8 cellular contexts compared by ENCODE assay signal in genomic region chr13:102591988-102592781, GRCh38. TPM values are rescaled to one million over a fixed set of nuclear protein-coding genes. Genes with fewer than 3 reads are reported as not detected.
A peak's percentile ranks its signal among the peaks of the same experiment; 100 is the strongest.
DNase-seq lines count a peak whose midpoint lies in the region; ATAC-seq and TF ChIP-seq lines count a peak whose summit lies in the region.

No MANE protein-coding gene starts in this region.

- 1% methylated on average over 36 of the region's 36 CpGs for WGBS in aorta, 2 donors

- H3K9ac ChIP-seq in rectal smooth muscle tissue (ENCODE audit: low read length) = no peak overlapping the region

- H3K27ac ChIP-seq in angular gyrus (ENCODE audit: low read depth, low read length) (peak overlapping the region; percentile 86), rectal smooth muscle tissue (ENCODE audit: low read depth, low read length) (peak overlapping the region; percentile 54), aorta (ENCODE audit: low read depth in 1 of 2, low read length in 2 of 2) (peak overlapping the region; percentile 3 to 25)

- ATAC-seq in aorta (ENCODE audit: low FRiP score) = peak; percentile 54

- peak; percentile 79 for TF ChIP-seq CTCF in GM10266 (IDR thresholded peaks at IDR 0.05; ENCODE audit: control insufficient read depth, insufficient read depth, low read depth, missing control alignments)

- intact Hi-C loops in aorta (cut with DNase I) = loop anchor here in 1 of 2 donors (10.0 kb wide), 1 partner anchor 183 kb away; the partner anchor contains the start of gene TEX30

- POLR2A ChIA-PET in HEK293T (lab: Yijun Ruan, JAX) = interaction anchor here (0.7 to 1.1 kb wide), 5 partner anchors 60 to 254 kb away, joined by 3 read pairs; partner anchors contain the start of gene ERCC5

- DNase-seq in GM10266 (ENCODE audit: extremely low spot score) = peak; percentile 58
- DNase-seq in HEK293T (ENCODE audit: extremely low spot score) = peak; percentile 23
- DNase-seq in NAMALWA (ENCODE audit: low spot score) = peak; percentile 93
- DNase-seq in T-helper 1 cell = peak; percentile 33 to 83 (median 57)
- DNase-seq in hepatic stellate cell (ENCODE audit: low spot score) = peak; percentile 48
- peak; percentile 89 to 90 for DNase-seq in aorta

- H3K4me1 ChIP-seq in rectal smooth muscle tissue (ENCODE audit: control insufficient read depth, insufficient read depth, low read length) = no peaks in the 10 kb centered on the region
- H3K4me1 ChIP-seq in aorta (ENCODE audit: control insufficient read depth in 1 of 2, insufficient read depth in 2 of 2, low read length in 2 of 2) = no peaks in the 10 kb centered on the region

- H3K36me3 ChIP-seq in rectal smooth muscle tissue (ENCODE audit: control insufficient read depth, insufficient read depth, low read length) (no peaks in the 10 kb centered on the region), aorta (ENCODE audit: control insufficient read depth in 1 of 2, insufficient read depth in 2 of 2, low read length in 1 of 2) (no peaks in the 10 kb centered on the region)

- no peaks in the 10 kb centered on the region for H3K9me3 ChIP-seq in aorta (ENCODE audit: control insufficient read depth, low read length)

- CTCF ChIA-PET in HEK293T (lab: Yijun Ruan, JAX) = interaction anchor here (0.6 to 2.5 kb wide), 7 partner anchors 10 to 254 kb away, joined by 3 to 8 read pairs (median 5); no protein-coding TSS in a partner anchor

- peak overlapping the region; percentile 73 for H3K4me3 ChIP-seq in rectal smooth muscle tissue (ENCODE audit: low read length)
- H3K4me3 ChIP-seq in aorta (ENCODE audit: low read length in 2 of 2) = peak overlapping the region; percentile 23 to 33

- H3K27me3 ChIP-seq in rectal smooth muscle tissue (ENCODE audit: control insufficient read depth, insufficient read depth, low read length) (no peaks in the 10 kb centered on the region), aorta (ENCODE audit: control insufficient read depth in 1 of 2, insufficient read depth in 2 of 2, low read length in 1 of 2) (no peaks in the 10 kb centered on the region)

TF ChIP-seq in HEK293T, 16 proteins besides CTCF, POLR2A, EP300 and RAD21:
- TF ChIP-seq ZNF384 (IDR thresholded peaks at IDR 0.05) = no peak
- TF ChIP-seq SP1 (IDR thresholded peaks at IDR 0.05) = no peak
- peak; percentile 26; the same call in 1 of the 2 replicates for TF ChIP-seq L3MBTL2 (conservative IDR thresholded peaks at IDR 0.05)
- no peak for TF ChIP-seq FOXA1 (IDR thresholded peaks at IDR 0.05)
- TF ChIP-seq ARNT (IDR thresholded peaks at IDR 0.05) = no peak
- TF ChIP-seq NFRKB (IDR thresholded peaks at IDR 0.05) = no peak
- TF ChIP-seq, protein P1, sequence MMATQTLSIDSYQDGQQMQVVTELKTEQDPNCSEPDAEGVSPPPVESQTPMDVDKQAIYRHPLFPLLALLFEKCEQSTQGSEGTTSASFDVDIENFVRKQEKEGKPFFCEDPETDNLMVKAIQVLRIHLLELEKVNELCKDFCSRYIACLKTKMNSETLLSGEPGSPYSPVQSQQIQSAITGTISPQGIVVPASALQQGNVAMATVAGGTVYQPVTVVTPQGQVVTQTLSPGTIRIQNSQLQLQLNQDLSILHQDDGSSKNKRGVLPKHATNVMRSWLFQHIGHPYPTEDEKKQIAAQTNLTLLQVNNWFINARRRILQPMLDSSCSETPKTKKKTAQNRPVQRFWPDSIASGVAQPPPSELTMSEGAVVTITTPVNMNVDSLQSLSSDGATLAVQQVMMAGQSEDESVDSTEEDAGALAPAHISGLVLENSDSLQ (IDR thresholded peaks at IDR 0.05) = no peak

RNA-seq across cellular contexts. Expression of gene TPP2, which starts 4.6 kb away (rescaled TPM):
- total RNA-seq in aorta = 10 to 100 TPM; 36.9 to 44.9 TPM
- 10 to 100 TPM; 14.1 to 15.5 TPM for polyA plus RNA-seq in aorta

Comparison
In these comparisons a context has a peak if more than half of its experiments do, and no peak if none do; other contexts are left out.
1. Peak in every context shown above with its lines: DNase-seq, ATAC-seq, H3K4me3 ChIP-seq and H3K27ac ChIP-seq.
2. DNase-seq: peak in every context shown above with its lines; median percentile 93 in NAMALWA; 90 in aorta; 58 in GM10266; 57 in T-helper 1 cell; 48 in hepatic stellate cell; 23 in HEK293T.
3. H3K27ac ChIP-seq: peak in every context shown above with its lines; median percentile 86 in angular gyrus; 54 in rectal smooth muscle tissue; 14 in aorta.